Comparison of ENCODE assay signal across 7 cellular contexts in genomic region chr17:55348749-55349354, GRCh38.
DNase-seq lines count a peak whose midpoint lies in the region; ATAC-seq and TF ChIP-seq lines count a peak whose summit lies in the region.

No MANE protein-coding gene starts in this region.

- H3K27ac Mint-ChIP-seq in activated T-cell treated with anti-CD3 and anti-CD28 coated beads, Interleukin-2, amount 50 U/mL, for 24 hours, result no peak overlapping the region

- H2BK15ac ChIP-seq in neuronal stem cell (ENCODE audit: low read length), result no peak overlapping the region

- H3K14ac ChIP-seq in neuronal stem cell (ENCODE audit: low read length), result no peak overlapping the region

- peak overlapping the region; percentile 58 for H2AFZ ChIP-seq in neuronal stem cell (ENCODE audit: low read length)

- H3K36me3 Mint-ChIP-seq in activated T-cell treated with anti-CD3 and anti-CD28 coated beads, Interleukin-2, amount 50 U/mL, for 24 hours (ENCODE audit: low read depth), result no peaks in the 10 kb centered on the region

- peaks cover 3% of the 10 kb centered on the region for H3K27me3 Mint-ChIP-seq in activated T-cell treated with anti-CD3 and anti-CD28 coated beads, Interleukin-2, amount 50 U/mL, for 24 hours

- ATAC-seq in GM18502 (IDR thresholded peaks at IDR 0.05; ENCODE audit: poor library complexity, unreplicated experiment), result no peak

- H3K4me1 ChIP-seq in neuronal stem cell (ENCODE audit: control insufficient read depth in 2 of 2, insufficient read depth in 1 of 2, low read depth in 1 of 2, low read length in 2 of 2), result peaks cover 0 to 1% of the 10 kb centered on the region in 2 donors

- no peak overlapping the region for H2BK120ac ChIP-seq in neuronal stem cell (ENCODE audit: low read depth, low read length)

- H3K4me3 ChIP-seq in GM12875 (ENCODE audit: low read depth, low read length) (no peak overlapping the region), fibroblast of mammary gland (ENCODE audit: control insufficient read depth, low read depth, low read length) (no peak overlapping the region), neuronal stem cell (ENCODE audit: low read length in 2 of 2) (no peak overlapping the region)

- H3K4me2 ChIP-seq in neuronal stem cell (ENCODE audit: insufficient read depth, low read length, poor library complexity, severe bottlenecking), result no peak overlapping the region

- peaks cover 29% of the 10 kb centered on the region for H3K4me1 Mint-ChIP-seq in activated T-cell treated with anti-CD3 and anti-CD28 coated beads, Interleukin-2, amount 50 U/mL, for 24 hours (ENCODE audit: low read depth)

- no peak overlapping the region for H4K91ac ChIP-seq in neuronal stem cell (ENCODE audit: low read depth, low read length, poor library complexity)

- peak; percentile 82 for TF ChIP-seq CTCF in GM12875 (IDR thresholded peaks at IDR 0.05; ENCODE audit: borderline replicate concordance, insufficient read depth, low read depth, low read length)
- peak; percentile 89 for TF ChIP-seq CTCF in fibroblast of mammary gland (conservative IDR thresholded peaks at IDR 0.05; ENCODE audit: control insufficient read depth, insufficient read depth, low read depth, low read length)

- H3K9ac ChIP-seq in neuronal stem cell (ENCODE audit: low read depth, low read length, poor library complexity), result no peak overlapping the region

- H3K9me3 Mint-ChIP-seq in activated T-cell treated with anti-CD3 and anti-CD28 coated beads, Interleukin-2, amount 50 U/mL, for 24 hours, result peaks cover 5% of the 10 kb centered on the region

- no peak overlapping the region for H3K27ac ChIP-seq in neuronal stem cell (replicated peaks; ENCODE audit: low read length)

- H2BK5ac ChIP-seq in neuronal stem cell (ENCODE audit: low read length), result no peak overlapping the region

- peaks cover 0 to 1% of the 10 kb centered on the region in 2 donors for H3K9me3 ChIP-seq in neuronal stem cell (replicated peaks in 1 of 2; ENCODE audit: control insufficient read depth in 2 of 2, insufficient read depth in 1 of 2, low read depth in 1 of 2, low read length in 2 of 2)

- no peak overlapping the region for H3K4ac ChIP-seq in neuronal stem cell (ENCODE audit: low read length)

- no peak overlapping the region for H3K4me3 Mint-ChIP-seq in activated T-cell treated with anti-CD3 and anti-CD28 coated beads, Interleukin-2, amount 50 U/mL, for 24 hours

- H3K79me1 ChIP-seq in neuronal stem cell (ENCODE audit: low read depth, low read length), result no peaks in the 10 kb centered on the region

- peaks cover 0 to 14% (median 0%) of the 10 kb centered on the region in 3 experiments for H3K27me3 ChIP-seq in neuronal stem cell (ENCODE audit: control insufficient read depth in 3 of 3, insufficient read depth in 3 of 3, low read depth in 1 of 3, low read length in 3 of 3)

- no peak overlapping the region for H2BK12ac ChIP-seq in neuronal stem cell (ENCODE audit: low read length)

- no peak overlapping the region for H3K23ac ChIP-seq in neuronal stem cell (ENCODE audit: low read depth, low read length, poor library complexity)

- H4K8ac ChIP-seq in neuronal stem cell (ENCODE audit: low read depth, low read length), result no peak overlapping the region

- no peak overlapping the region for H3K18ac ChIP-seq in neuronal stem cell (ENCODE audit: low read length)

- no peaks in the 10 kb centered on the region for H3K36me3 ChIP-seq in neuronal stem cell (replicated peaks in 1 of 2; ENCODE audit: control insufficient read depth in 2 of 2, insufficient read depth in 2 of 2, low read length in 2 of 2)

- WGBS in neuronal stem cell (ENCODE audit: extremely low coverage in 2 of 2, insufficient read length in 2 of 2, insufficient replicate concordance in 1 of 2), 2 donors, result no CpG with 5 or more reads among the region's 10 CpGs

- DNase-seq in HS-27A (ENCODE audit: low read depth) (peak; percentile 11), NOMO-1 treated with dmso at 0.1 percent for 144 hours (lab: John Stamatoyannopoulos, UW; ENCODE audit: unreplicated experiment) (peak; percentile 24), fibroblast of mammary gland (ENCODE audit: low read depth) (peak; percentile 45), neuronal stem cell (ENCODE audit: low spot score) (peak; percentile 33)
- DNase-seq in activated T-cell treated with anti-CD3 and anti-CD28 coated beads, Interleukin-2, amount 50 U/mL, for 24 hours, result peak; percentile 36

- no peak overlapping the region for H2AK5ac ChIP-seq in neuronal stem cell (ENCODE audit: low read depth, low read length)
